23 cellular contexts compared by ENCODE assay signal in genomic region chr3:184760337-184761119, GRCh38. TPM values are rescaled to one million over a fixed set of nuclear protein-coding genes. Genes with fewer than 3 reads are reported as not detected.
DNase-seq lines count a peak whose midpoint lies in the region; ATAC-seq and TF ChIP-seq lines count a peak whose summit lies in the region.
"Had no signal": no experiment of that assay in that cellular context is flagged by ENCODE, and none has a peak within 500 bp of the region (broad histone marks: within the 10 kb centered on the region; RNA-seq: fewer than 3 reads in every experiment).

No MANE protein-coding gene starts in this region.

- no peak for ATAC-seq in stimulated activated naive B cell treated with anti-CD40 and anti-IgM and Interleukin-4, amounts not matched to agents 10 μg/mL and 1 μg/mL and 100 μg/mL, for 72 hours (replicated peaks)
- ATAC-seq: activated T-helper 17 cell treated with anti-CD3 and anti-CD28 coated beads, Interleukin-2, amount 50 U/mL, for 72 hours; mucosa of descending colon; stimulated activated naive CD8-positive, alpha-beta T cell treated with anti-CD3 and anti-CD28 coated beads, Interleukin-15, Interleukin-2, amounts not matched to agents 100 U/mL and 50 U/mL, for 24 hours; T-cell had no signal

- H3K27me3 Mint-ChIP-seq in chondrocyte (ENCODE audit: low read depth): peaks cover 2% of the 10 kb centered on the region
- H3K27me3 Mint-ChIP-seq in stimulated activated naive B cell treated with anti-CD40 and anti-IgM and Interleukin-4, amounts not matched to agents 10 μg/mL and 1 μg/mL and 100 μg/mL, for 72 hours: peaks cover 0 to 7% of the 10 kb centered on the region in 2 donors
- peaks cover 5% of the 10 kb centered on the region for H3K27me3 Mint-ChIP-seq in activated T-cell treated with anti-CD3 and anti-CD28 coated beads, Interleukin-2, amount 50 U/mL, for 24 hours

- H3K36me3 Mint-ChIP-seq in chondrocyte (ENCODE audit: low read depth): no peaks in the 10 kb centered on the region
- H3K36me3 Mint-ChIP-seq in stimulated activated naive B cell treated with anti-CD40 and anti-IgM and Interleukin-4, amounts not matched to agents 10 μg/mL and 1 μg/mL and 100 μg/mL, for 72 hours: no peaks in the 10 kb centered on the region
- H3K36me3 Mint-ChIP-seq in activated T-cell treated with anti-CD3 and anti-CD28 coated beads, Interleukin-2, amount 50 U/mL, for 24 hours (ENCODE audit: low read depth): no peaks in the 10 kb centered on the region
- H3K36me3 Mint-ChIP-seq: activated naive CD8-positive, alpha-beta T cell; T-cell had no signal

- POLR2A ChIA-PET in RWPE1 (lab: Yijun Ruan, JAX; ENCODE audit: low non-redundant PET): no interaction called here

- CTCF ChIA-PET in RWPE1 (lab: Yijun Ruan, JAX): interaction anchor here (0.6 to 0.8 kb wide), 2 partner anchors 20 to 124 kb away, joined by 3 to 4 read pairs; no protein-coding TSS in a partner anchor

- peak overlapping the region; percentile 90 for H3K27ac Mint-ChIP-seq in chondrocyte (ENCODE audit: unreplicated experiment)
- H3K27ac Mint-ChIP-seq in stimulated activated naive B cell treated with anti-CD40 and anti-IgM and Interleukin-4, amounts not matched to agents 10 μg/mL and 1 μg/mL and 100 μg/mL, for 72 hours: peak overlapping the region; percentile 38
- H3K27ac Mint-ChIP-seq in activated T-cell treated with anti-CD3 and anti-CD28 coated beads, Interleukin-2, amount 50 U/mL, for 24 hours: no peak overlapping the region
- H3K27ac Mint-ChIP-seq: activated naive CD8-positive, alpha-beta T cell; T-cell had no signal

- H3K9me3 Mint-ChIP-seq in chondrocyte (ENCODE audit: low read depth): no peaks in the 10 kb centered on the region
- H3K9me3 Mint-ChIP-seq in stimulated activated naive B cell treated with anti-CD40 and anti-IgM and Interleukin-4, amounts not matched to agents 10 μg/mL and 1 μg/mL and 100 μg/mL, for 72 hours: no peaks in the 10 kb centered on the region
- no peaks in the 10 kb centered on the region for H3K9me3 Mint-ChIP-seq in activated T-cell treated with anti-CD3 and anti-CD28 coated beads, Interleukin-2, amount 50 U/mL, for 24 hours
- H3K9me3 Mint-ChIP-seq: activated T-helper 17 cell treated with anti-CD3 and anti-CD28 coated beads, Interleukin-2, amount 50 U/mL, for 72 hours; endodermal cell; neural crest cell; T-cell had no signal

- TF ChIP-seq CTCF in RWPE1 (conservative IDR thresholded peaks at IDR 0.05; ENCODE audit: low read depth) (no peak), chondrocyte (IDR thresholded peaks at IDR 0.05) (no peak)

- DNase-seq in RWPE1 (ENCODE audit: low spot score) (no peak), chondrocyte (ENCODE audit: low spot score) (no peak), left kidney (ENCODE audit: low read depth, low spot score) (peak; percentile 3), DMS79 (lab: John Stamatoyannopoulos, UW) (no peak), Ammon's horn (ENCODE audit: low spot score) (no peak)
- DNase-seq in stimulated activated naive B cell treated with anti-CD40 and anti-IgM and Interleukin-4, amounts not matched to agents 10 μg/mL and 1 μg/mL and 100 μg/mL, for 72 hours: no peak
- no peak for DNase-seq in activated T-cell treated with anti-CD3 and anti-CD28 coated beads, Interleukin-2, amount 50 U/mL, for 24 hours
- DNase-seq: activated CD4-positive, alpha-beta T cell treated with anti-CD3 and anti-CD28 coated beads for 48 hours; AML-193; colonic mucosa; endodermal cell; GDM1; mucosa of descending colon; NCI-H1048; NCI-H2029 treated with DMSO at 0.1 percent for 48 hours; SHP77 treated with DMSO at 0.1 percent for 48 hours; stimulated activated CD4-positive, alpha-beta T cell treated with anti-CD3 and anti-CD28 coated beads, Interleukin-2, amount 100 ng/mL, for 48 hours; stimulated activated naive CD8-positive, alpha-beta T cell treated with anti-CD3 and anti-CD28 coated beads, Interleukin-15, Interleukin-2, amounts not matched to agents 100 U/mL and 50 U/mL, for 24 hours; T-cell; tibial artery had no signal

- no peak overlapping the region for H3K4me3 Mint-ChIP-seq in chondrocyte (ENCODE audit: unreplicated experiment)
- no peak overlapping the region for H3K4me3 Mint-ChIP-seq in stimulated activated naive B cell treated with anti-CD40 and anti-IgM and Interleukin-4, amounts not matched to agents 10 μg/mL and 1 μg/mL and 100 μg/mL, for 72 hours
- H3K4me3 Mint-ChIP-seq in activated T-cell treated with anti-CD3 and anti-CD28 coated beads, Interleukin-2, amount 50 U/mL, for 24 hours: no peak overlapping the region
- H3K4me3 Mint-ChIP-seq: activated naive CD8-positive, alpha-beta T cell; activated T-helper 17 cell treated with anti-CD3 and anti-CD28 coated beads, Interleukin-2, amount 50 U/mL, for 72 hours; endodermal cell; neural crest cell; T-cell had no signal

- peak overlapping the region; percentile 43 for H3K27ac ChIP-seq in RWPE1
- H3K27ac ChIP-seq: colonic mucosa, tibial artery had no signal

- peaks cover 44% of the 10 kb centered on the region for H3K4me1 Mint-ChIP-seq in chondrocyte (ENCODE audit: low read depth)
- peaks cover 20 to 26% of the 10 kb centered on the region in 2 donors for H3K4me1 Mint-ChIP-seq in stimulated activated naive B cell treated with anti-CD40 and anti-IgM and Interleukin-4, amounts not matched to agents 10 μg/mL and 1 μg/mL and 100 μg/mL, for 72 hours
- H3K4me1 Mint-ChIP-seq in activated T-cell treated with anti-CD3 and anti-CD28 coated beads, Interleukin-2, amount 50 U/mL, for 24 hours (ENCODE audit: low read depth): no peaks in the 10 kb centered on the region
- H3K4me1 Mint-ChIP-seq: activated T-helper 17 cell treated with anti-CD3 and anti-CD28 coated beads, Interleukin-2, amount 50 U/mL, for 72 hours had no signal

RNA-seq across cellular contexts. Expression of gene MAGEF1, which starts 48.7 kb away (rescaled TPM):
- total RNA-seq in chondrocyte: 35.0 to 37.8 TPM (median 36.1 TPM) in 3 replicates

RNA-seq across cellular contexts. Expression of gene VPS8, which starts 51.4 kb away (rescaled TPM):
- total RNA-seq in chondrocyte: 53.6 to 55.5 TPM (median 53.7 TPM) in 3 replicates
